Comparison of ENCODE assay signal across 10 cellular contexts in the genomic region with DNA sequence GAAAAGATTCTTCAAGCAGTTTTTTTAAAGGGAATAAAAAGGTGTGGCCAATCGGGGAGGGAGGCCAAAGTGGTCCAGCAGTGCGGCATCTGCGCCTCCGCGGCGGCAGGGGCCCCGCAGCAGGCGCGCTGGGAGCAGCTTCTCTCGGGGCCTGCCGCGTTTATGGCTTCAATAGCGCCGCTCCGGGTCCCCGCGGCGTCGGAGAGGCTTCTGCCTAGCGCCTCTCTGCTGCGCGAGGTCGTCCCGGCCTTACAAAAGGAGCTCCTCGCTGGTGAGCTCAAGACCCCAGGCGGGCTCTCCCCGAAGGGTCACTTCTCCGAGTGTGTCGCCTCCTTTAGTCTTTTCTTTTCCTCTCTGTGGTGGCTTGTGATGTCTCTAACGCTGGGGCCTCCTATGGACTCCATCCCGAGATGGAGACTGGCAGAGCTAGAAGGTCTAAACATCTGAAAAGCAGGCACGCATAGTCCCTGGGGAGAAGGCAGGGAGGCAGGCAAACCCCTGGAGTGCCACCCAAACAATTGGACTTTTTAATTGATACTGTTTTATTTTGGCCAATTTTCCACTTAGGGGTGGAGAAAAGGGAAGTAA.
DNase-seq lines count a peak whose midpoint lies in the region; ATAC-seq, FAIRE-seq and TF ChIP-seq lines count a peak whose summit lies in the region.
"Had no signal": no experiment of that assay in that cellular context is flagged by ENCODE, and none has a peak within 500 bp of the region (broad histone marks: within the 10 kb centered on the region; RNA-seq: fewer than 3 reads in every experiment).

No MANE protein-coding gene starts in this region.

- no peaks in the 10 kb centered on the region for H3K36me3 ChIP-seq in endothelial cell of umbilical vein (ENCODE audit: control insufficient read depth in 2 of 2, extremely low read depth in 1 of 2, insufficient read depth in 2 of 2, low read length in 2 of 2)
- no peaks in the 10 kb centered on the region for H3K36me3 ChIP-seq in PC-3 (ENCODE audit: low read depth, low read length)

- H3K9me1 ChIP-seq in endothelial cell of umbilical vein (replicated peaks; ENCODE audit: control insufficient read depth, extremely low read depth, insufficient read depth, low read length) = no peaks in the 10 kb centered on the region

- no peaks in the 10 kb centered on the region for H3K9me2 ChIP-seq in PC-3 (replicated peaks; ENCODE audit: low read length)

- H3K9ac ChIP-seq in endothelial cell of umbilical vein (replicated peaks; ENCODE audit: extremely low read depth, insufficient read depth, low read length) (no peak overlapping the region), PC-3 (ENCODE audit: low read length) (no peak overlapping the region)

- H3K4me1 ChIP-seq in endothelial cell of umbilical vein (ENCODE audit: control insufficient read depth, extremely low read depth, insufficient read depth, low read length) (peaks cover 3% of the 10 kb centered on the region), PC-3 (ENCODE audit: insufficient read depth, low read length) (no peaks in the 10 kb centered on the region)

- H2AFZ ChIP-seq in endothelial cell of umbilical vein (ENCODE audit: low read depth, low read length) = peak overlapping the region; percentile 97
- no peak overlapping the region for H2AFZ ChIP-seq in PC-3 (ENCODE audit: low read length)

- H3K27ac ChIP-seq in endothelial cell of umbilical vein (ENCODE audit: insufficient read depth, low read depth, low read length) (no peak overlapping the region), PC-3 (ENCODE audit: low read length) (no peak overlapping the region)

- no peaks in the 10 kb centered on the region for H3K79me2 ChIP-seq in endothelial cell of umbilical vein (ENCODE audit: control insufficient read depth, insufficient read depth, low read length)
- no peaks in the 10 kb centered on the region for H3K79me2 ChIP-seq in PC-3 (ENCODE audit: low read length)

- TF ChIP-seq CTCF in AG10803 (conservative IDR thresholded peaks at IDR 0.05; ENCODE audit: low read length) = no peak
- TF ChIP-seq CTCF in endothelial cell of umbilical vein (IDR thresholded peaks at IDR 0.05; ENCODE audit: extremely low read depth in 1 of 2, insufficient read depth in 1 of 2, low read depth in 1 of 2, low read length in 2 of 2) = no peak
- TF ChIP-seq CTCF in PC-3 (conservative IDR thresholded peaks at IDR 0.05; ENCODE audit: low read depth, low read length) = no peak

- H3K27me3 Mint-ChIP-seq in natural killer cell treated with Interleukin-12 subunit alpha and Interleukin-12 subunit beta and Interleukin-15 and Interleukin-18, amount 100 ng/mL, for 72 hours = peaks cover 12 to 16% of the 10 kb centered on the region in 2 donors

- H3K4me3 Mint-ChIP-seq in natural killer cell treated with Interleukin-12 subunit alpha and Interleukin-12 subunit beta and Interleukin-15 and Interleukin-18, amount 100 ng/mL, for 72 hours = peak overlapping the region; percentile 42

- no peaks in the 10 kb centered on the region for H3F3A ChIP-seq in PC-3 (ENCODE audit: low read length, unreplicated experiment)

- H3K4me2 ChIP-seq in endothelial cell of umbilical vein (ENCODE audit: insufficient read depth, low read length) (peak overlapping the region; percentile 70), PC-3 (ENCODE audit: low read length) (no peak overlapping the region)

- intact Hi-C loops in endothelial cell of umbilical vein (cut with micrococcal nuclease) (no loop called here), PC-3 (cut with micrococcal nuclease) (no loop called here)

- H3K9me3 ChIP-seq in endothelial cell of umbilical vein (replicated peaks; ENCODE audit: control insufficient read depth, insufficient read depth, low read length) (no peaks in the 10 kb centered on the region), PC-3 (ENCODE audit: low read length) (no peaks in the 10 kb centered on the region)

- H3K4me1 Mint-ChIP-seq in natural killer cell treated with Interleukin-12 subunit alpha and Interleukin-12 subunit beta and Interleukin-15 and Interleukin-18, amount 100 ng/mL, for 72 hours (ENCODE audit: low read depth in 2 of 2) = peaks cover 12 to 34% of the 10 kb centered on the region in 2 donors

- no peak for TF ChIP-seq POLR2A in endothelial cell of umbilical vein (IDR thresholded peaks at IDR 0.05; ENCODE audit: low read depth, low read length)

- dilution Hi-C loops in endothelial cell of umbilical vein (cut with MboI; ENCODE audit: extremely low pct_ligation_motif_present, low sequenced_read_pairs) = no loop called here

- peak overlapping the region; percentile 14 to 93 for H3K27ac Mint-ChIP-seq in natural killer cell treated with Interleukin-12 subunit alpha and Interleukin-12 subunit beta and Interleukin-15 and Interleukin-18, amount 100 ng/mL, for 72 hours

- DNase-seq in AG10803 (ENCODE audit: low read depth) (no peak), NCI-H1092 treated with DMSO at 0.1 percent for 48 hours (lab: John Stamatoyannopoulos, UW) (peak; percentile 33), endothelial cell of umbilical vein (ENCODE audit: low read depth, low spot score) (peak; percentile 21), PC-3 (no peak), HT-29 (ENCODE audit: low spot score) (no peak)
- DNase-seq in natural killer cell treated with Interleukin-12 subunit alpha and Interleukin-12 subunit beta and Interleukin-15 and Interleukin-18, amount 100 ng/mL, for 72 hours (ENCODE audit: low spot score) = peak; percentile 62
- DNase-seq: GOT3, MV-4-11 had no signal

- H3K36me3 Mint-ChIP-seq in natural killer cell treated with Interleukin-12 subunit alpha and Interleukin-12 subunit beta and Interleukin-15 and Interleukin-18, amount 100 ng/mL, for 72 hours = no peaks in the 10 kb centered on the region

- H4K20me1 ChIP-seq in endothelial cell of umbilical vein (replicated peaks; ENCODE audit: control insufficient read depth, extremely low read depth, insufficient read depth, low read length) (no peaks in the 10 kb centered on the region), PC-3 (ENCODE audit: low read length) (no peaks in the 10 kb centered on the region)

- H3K27me3 ChIP-seq in endothelial cell of umbilical vein (ENCODE audit: control insufficient read depth in 2 of 2, insufficient read depth in 2 of 2, low read length in 2 of 2) (no peaks in the 10 kb centered on the region), PC-3 (ENCODE audit: low read length) (no peaks in the 10 kb centered on the region)

- FAIRE-seq in endothelial cell of umbilical vein (lab: Jason Lieb, UNC) = peak; percentile 18

- peak; percentile 19 to 26 for ATAC-seq in natural killer cell treated with Interleukin-12 subunit alpha and Interleukin-12 subunit beta and Interleukin-15 and Interleukin-18, amount 100 ng/mL, for 72 hours
- ATAC-seq in HG03354 (IDR thresholded peaks at IDR 0.05; ENCODE audit: poor library complexity, severe bottlenecking, unreplicated experiment) (no peak), PC-3 (no peak), HG02884 (IDR thresholded peaks at IDR 0.05; ENCODE audit: unreplicated experiment) (no peak)

- POLR2A ChIA-PET in endothelial cell of umbilical vein (lab: Charles Lee) = interaction anchor here (0.6 kb wide), 1 partner anchor 313 kb away, joined by 3 read pairs; no protein-coding TSS in a partner anchor
- POLR2A ChIA-PET in PC-3 (lab: Charles Lee; ENCODE audit: unreplicated experiment) = no interaction called here

- H3K9me3 Mint-ChIP-seq in natural killer cell treated with Interleukin-12 subunit alpha and Interleukin-12 subunit beta and Interleukin-15 and Interleukin-18, amount 100 ng/mL, for 72 hours = no peaks in the 10 kb centered on the region

- CTCF ChIA-PET in endothelial cell of umbilical vein (lab: Charles Lee) = interaction anchor here (0.7 to 1.9 kb wide), 6 partner anchors 9 to 370 kb away, joined by 3 to 8 read pairs (median 4); no protein-coding TSS in a partner anchor
- CTCF ChIA-PET in PC-3 (lab: Charles Lee) = no interaction called here

- H3K4me3 ChIP-seq in AG10803 (ENCODE audit: low read length) = peak overlapping the region; percentile 30
- H3K4me3 ChIP-seq in endothelial cell of umbilical vein (replicated peaks in 1 of 3; ENCODE audit: insufficient read depth in 1 of 3, low read depth in 1 of 3, low read length in 3 of 3) = peak overlapping the region in 1 of 3 experiments; percentile 17
- no peak overlapping the region for H3K4me3 ChIP-seq in PC-3 (ENCODE audit: low read length)

- BruUV-seq in endothelial cell of umbilical vein (replicated peaks; lab: Mats Ljungman, UMichigan) (no TSS peak), PC-3 (replicated peaks; lab: Mats Ljungman, UMichigan) (no TSS peak)

TF ChIP-seq in endothelial cell of umbilical vein, 7 proteins besides CTCF, POLR2A, EP300 and RAD21:
- TF ChIP-seq, protein P1, sequence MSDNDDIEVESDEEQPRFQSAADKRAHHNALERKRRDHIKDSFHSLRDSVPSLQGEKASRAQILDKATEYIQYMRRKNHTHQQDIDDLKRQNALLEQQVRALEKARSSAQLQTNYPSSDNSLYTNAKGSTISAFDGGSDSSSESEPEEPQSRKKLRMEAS (IDR thresholded peaks at IDR 0.05; ENCODE audit: insufficient read depth, insufficient read length) = no peak
- TF ChIP-seq GATA2 (IDR thresholded peaks at IDR 0.05; ENCODE audit: insufficient read depth, insufficient read length, low read depth, low read length) = no peak
- TF ChIP-seq JUN (IDR thresholded peaks at IDR 0.05; ENCODE audit: borderline replicate concordance, insufficient read depth, insufficient read length, low read depth) = no peak
- no peak for TF ChIP-seq MYC (IDR thresholded peaks at IDR 0.05; ENCODE audit: low read depth, low read length)
- TF ChIP-seq EZH2 (IDR thresholded peaks at IDR 0.05; ENCODE audit: borderline replicate concordance, low read depth, low read length, severe bottlenecking) = no peak
- TF ChIP-seq FOS (IDR thresholded peaks at IDR 0.05; ENCODE audit: borderline replicate concordance, insufficient read depth, low read length) = no peak
- TF ChIP-seq POLR2AphosphoS5 (IDR thresholded peaks at IDR 0.05; ENCODE audit: insufficient read depth, low read depth, low read length) = no peak

Comparison
In these comparisons a context has a peak if more than half of its experiments do, and no peak if none do; other contexts are left out.
1. DNase-seq: peak in NCI-H1092 treated with DMSO at 0.1 percent for 48 hours (single experiment), endothelial cell of umbilical vein (single experiment) and natural killer cell treated with Interleukin-12 subunit alpha and Interleukin-12 subunit beta and Interleukin-15 and Interleukin-18, amount 100 ng/mL, for 72 hours (single experiment); none in AG10803 (single experiment), PC-3 (single experiment) and HT-29 (single experiment).
2. ATAC-seq: peak in natural killer cell treated with Interleukin-12 subunit alpha and Interleukin-12 subunit beta and Interleukin-15 and Interleukin-18, amount 100 ng/mL, for 72 hours (2 of 2); none in HG03354 (single experiment), PC-3 (single experiment) and HG02884 (single experiment).